ENCODE assay signal across 16 cellular contexts in genomic region chr21:31909153-31909771, GRCh38. TPM values are rescaled to one million over a fixed set of nuclear protein-coding genes. Genes with fewer than 3 reads are reported as not detected.
A peak's percentile ranks its signal among the peaks of the same experiment; 100 is the strongest.
DNase-seq lines count a peak whose midpoint lies in the region; ATAC-seq, FAIRE-seq and TF ChIP-seq lines count a peak whose summit lies in the region.
"Had no signal": no experiment of that assay in that cellular context is flagged by ENCODE, and none has a peak within 500 bp of the region (broad histone marks: within the 10 kb centered on the region; RNA-seq: fewer than 3 reads in every experiment).

No MANE protein-coding gene starts in this region.

- H3K27me3 ChIP-seq in breast epithelium = no peaks in the 10 kb centered on the region
- H3K27me3 ChIP-seq: vagina had no signal

- H3K27me3 Mint-ChIP-seq in MCF 10A (ENCODE audit: insufficient read depth, unreplicated experiment) = peaks cover 14% of the 10 kb centered on the region
- no peaks in the 10 kb centered on the region for H3K27me3 Mint-ChIP-seq in mesothelial cell of epicardium (ENCODE audit: low read depth)

- CTCF ChIA-PET in MCF 10A (lab: Yijun Ruan, JAX) = no interaction called here

- H3K36me3 Mint-ChIP-seq in MCF 10A (ENCODE audit: insufficient read depth, unreplicated experiment) = no peaks in the 10 kb centered on the region
- H3K36me3 Mint-ChIP-seq in mesothelial cell of epicardium = no peaks in the 10 kb centered on the region

- no peak for TF ChIP-seq POLR2A in breast epithelium (IDR thresholded peaks at IDR 0.05)

- POLR2A ChIA-PET in MCF 10A (lab: Yijun Ruan, JAX) = no interaction called here

- H3K27ac Mint-ChIP-seq in MCF 10A (ENCODE audit: low read depth, unreplicated experiment) (no peak overlapping the region), mesothelial cell of epicardium (peak overlapping the region; percentile 92)
- H3K27ac Mint-ChIP-seq: activated naive CD4-positive, alpha-beta T cell treated with anti-CD3 and anti-CD28 coated beads for 36 hours; stimulated activated naive CD8-positive, alpha-beta T cell treated with anti-CD3 and anti-CD28 coated beads, Interleukin-15, Interleukin-2, amounts not matched to agents 100 ng/mL and 50 ng/mL, for 24 hours had no signal

- in situ Hi-C loops in GM13976 (cut with MboI; ENCODE audit: low sequenced_read_pairs, unreplicated experiment) = no loop called here

- peaks cover 7% of the 10 kb centered on the region for H3K4me1 Mint-ChIP-seq in MCF 10A (ENCODE audit: insufficient read depth, unreplicated experiment)
- H3K4me1 Mint-ChIP-seq in mesothelial cell of epicardium = peaks cover 90% of the 10 kb centered on the region

- no TSS peak for BruUV-seq in MCF 10A (replicated peaks; lab: Mats Ljungman, UMichigan)

- H3K9me3 Mint-ChIP-seq in MCF 10A (ENCODE audit: unreplicated experiment) = no peaks in the 10 kb centered on the region
- H3K9me3 Mint-ChIP-seq in mesothelial cell of epicardium = no peaks in the 10 kb centered on the region
- H3K9me3 Mint-ChIP-seq: activated naive CD4-positive, alpha-beta T cell treated with anti-CD3 and anti-CD28 coated beads for 36 hours; stimulated activated naive CD8-positive, alpha-beta T cell treated with anti-CD3 and anti-CD28 coated beads, Interleukin-15, Interleukin-2, amounts not matched to agents 100 ng/mL and 50 ng/mL, for 24 hours had no signal

- intact Hi-C loops in breast epithelium (cut with DNase I; ENCODE audit: low total_unique reads) = no loop called here
- intact Hi-C loops in MCF 10A (cut with micrococcal nuclease) = no loop called here

- H3K9me3 ChIP-seq in breast epithelium = no peaks in the 10 kb centered on the region
- H3K9me3 ChIP-seq: vagina had no signal

- DNase-seq in breast epithelium (ENCODE audit: low spot score in 2 of 2) = no peak
- no peak for DNase-seq in MCF 10A (ENCODE audit: unreplicated experiment)
- peak; percentile 32 for DNase-seq in astrocyte of the hippocampus (ENCODE audit: low read depth, low spot score)
- DNase-seq in mesothelial cell of epicardium (ENCODE audit: low spot score in 2 of 2, unreplicated experiment in 2 of 2) = no peak
- DNase-seq in urothelium cell line (ENCODE audit: low spot score) = peak; percentile 48
- no peak for DNase-seq in GM13976 (ENCODE audit: low spot score)
- DNase-seq in NCI-H1048 (lab: John Stamatoyannopoulos, UW) = no peak
- DNase-seq: activated CD4-positive, alpha-beta T cell treated with anti-CD3 and anti-CD28 coated beads for 48 hours; activated CD8-positive, alpha-beta memory T cell treated with anti-CD3 and anti-CD28 coated beads, Interleukin-2, amount 50 U/mL, for 48 hours; activated naive CD4-positive, alpha-beta T cell treated with anti-CD3 and anti-CD28 coated beads for 36 hours; kidney glomerular epithelial cell; NCI-H1436; stimulated activated CD4-positive, alpha-beta T cell treated with anti-CD3 and anti-CD28 coated beads, Interleukin-15, amount 100 ng/mL, for 24 hours had no signal

- H3K4me3 ChIP-seq in breast epithelium = no peak overlapping the region
- H3K4me3 ChIP-seq: vagina had no signal

- ATAC-seq in GM21367 (IDR thresholded peaks at IDR 0.05; ENCODE audit: unreplicated experiment) = no peak

- H3K36me3 ChIP-seq in breast epithelium = no peaks in the 10 kb centered on the region
- H3K36me3 ChIP-seq: vagina had no signal

- H3K27ac ChIP-seq in breast epithelium = peak overlapping the region; percentile 52 to 84
- H3K27ac ChIP-seq: vagina had no signal

- no peak for FAIRE-seq in urothelium cell line (lab: Jason Lieb, UNC)

- H3K4me1 ChIP-seq in breast epithelium = peaks cover 0 to 9% of the 10 kb centered on the region in 2 donors

- TF ChIP-seq CTCF in breast epithelium (IDR thresholded peaks at IDR 0.05) (no peak), MCF 10A (IDR thresholded peaks at IDR 0.05; ENCODE audit: unreplicated experiment) (no peak), mesothelial cell of epicardium (IDR thresholded peaks at IDR 0.05; ENCODE audit: unreplicated experiment) (no peak), GM13976 (IDR thresholded peaks at IDR 0.05; ENCODE audit: borderline replicate concordance, control extremely low read depth, extremely low read depth, insufficient read depth, missing control alignments) (no peak)

- no peak overlapping the region for H3K4me3 Mint-ChIP-seq in MCF 10A (ENCODE audit: unreplicated experiment)
- H3K4me3 Mint-ChIP-seq in mesothelial cell of epicardium = peak overlapping the region; percentile 22
- H3K4me3 Mint-ChIP-seq: activated naive CD4-positive, alpha-beta T cell treated with anti-CD3 and anti-CD28 coated beads for 36 hours; stimulated activated naive CD8-positive, alpha-beta T cell treated with anti-CD3 and anti-CD28 coated beads, Interleukin-15, Interleukin-2, amounts not matched to agents 100 ng/mL and 50 ng/mL, for 24 hours had no signal

RNA-seq across cellular contexts. Expression of gene HUNK, which starts 36.4 kb away (rescaled TPM):
- total RNA-seq in breast epithelium (1 to 10 TPM in 2 of 3 donors, under 1 TPM in 1; 0.32 to 2.0 (median 1.3) TPM), MCF 10A (2022) (not detected in 2 replicates), mesothelial cell of epicardium (58.8 to 61.4 TPM (median 60.6 TPM) in 3 replicates)

Comparison
In these comparisons a context has a peak if more than half of its experiments do, and no peak if none do; other contexts are left out.
1. DNase-seq: peak in astrocyte of the hippocampus (single experiment) and urothelium cell line (single experiment); none in breast epithelium (0 of 2), MCF 10A (single experiment), mesothelial cell of epicardium (0 of 2), GM13976 (single experiment) and NCI-H1048 (single experiment).
2. RNA of gene HUNK, which starts 36.4 kb away (total RNA-seq): 58.8 to 61.4 TPM in mesothelial cell of epicardium; 0.32 to 2.0 TPM in breast epithelium and not detected in MCF 10A; every median in the first group is over 10 times any median in the second.